ENCODE assay signal across 27 cellular contexts in genomic region chr7:49714182-49714581, GRCh38. TPM values are rescaled to one million over a fixed set of nuclear protein-coding genes. Genes with fewer than 3 reads are reported as not detected.
DNase-seq lines count a peak whose midpoint lies in the region; ATAC-seq, FAIRE-seq and TF ChIP-seq lines count a peak whose summit lies in the region.
"Had no signal": no experiment of that assay in that cellular context is flagged by ENCODE, and none has a peak within 500 bp of the region (broad histone marks: within the 10 kb centered on the region; RNA-seq: fewer than 3 reads in every experiment).

No MANE protein-coding gene starts in this region.

- H4K8ac ChIP-seq in IMR-90 (ENCODE audit: low read depth in 2 of 2, low read length in 2 of 2): no peak overlapping the region

- H2AFZ ChIP-seq in IMR-90 (replicated peaks; ENCODE audit: low read length, poor library complexity): peak overlapping the region; percentile 51
- H2AFZ ChIP-seq: GM23338, PC-9 had no signal

- intact Hi-C loops in IMR-90 (cut with micrococcal nuclease): no loop called here
- intact Hi-C loops in heart left ventricle (cut with DNase I): loop anchor here in 1 of 10 donors (10.0 kb wide), 1 partner anchor 61 kb away; the partner anchor contains the start of gene VWC2
- intact Hi-C loops in pancreas (cut with DNase I): no loop called here
- intact Hi-C loops in A673 (cut with micrococcal nuclease; ENCODE audit: unreplicated experiment): no loop called here

- dilution Hi-C loops in IMR-90 (cut with HindIII; ENCODE audit: low sequenced_read_pairs, unreplicated experiment): no loop called here

- H3K36me3 ChIP-seq in IMR-90 (ENCODE audit: control insufficient read depth, insufficient read depth, low read length): no peaks in the 10 kb centered on the region
- no peaks in the 10 kb centered on the region for H3K36me3 ChIP-seq in heart left ventricle
- no peaks in the 10 kb centered on the region for H3K36me3 ChIP-seq in pancreas
- no peaks in the 10 kb centered on the region for H3K36me3 ChIP-seq in A673 (ENCODE audit: insufficient read depth, low read length, poor library complexity, severe bottlenecking)
- H3K36me3 ChIP-seq: MG63 had no signal

- no peak overlapping the region for H4K5ac ChIP-seq in IMR-90 (ENCODE audit: low read depth, low read length)

- no peaks in the 10 kb centered on the region for H3K27me3 ChIP-seq in IMR-90 (ENCODE audit: control insufficient read depth, insufficient read depth, low read length)
- H3K27me3 ChIP-seq in heart left ventricle: no peaks in the 10 kb centered on the region
- no peaks in the 10 kb centered on the region for H3K27me3 ChIP-seq in pancreas
- H3K27me3 ChIP-seq in A673 (replicated peaks; ENCODE audit: insufficient read depth, low read depth, low read length, poor library complexity): no peaks in the 10 kb centered on the region
- H3K27me3 ChIP-seq: MG63 had no signal

- no peaks in the 10 kb centered on the region for H3K9me1 ChIP-seq in IMR-90 (ENCODE audit: insufficient read depth, low read length)

- H3K18ac ChIP-seq in IMR-90 (ENCODE audit: low read depth, low read length): no peak overlapping the region

- peaks cover 8% of the 10 kb centered on the region; the same call in 1 of the 2 replicates for H3K9me3 ChIP-seq in IMR-90 (ENCODE audit: control insufficient read depth, insufficient read depth, low read length)
- no peaks in the 10 kb centered on the region for H3K9me3 ChIP-seq in heart left ventricle
- H3K9me3 ChIP-seq in pancreas: no peaks in the 10 kb centered on the region
- H3K9me3 ChIP-seq in A673 (ENCODE audit: low read depth, low read length, poor library complexity, severe bottlenecking): peaks cover 19% of the 10 kb centered on the region
- H3K9me3 ChIP-seq: MG63 had no signal

- ATAC-seq in IMR-90 (ENCODE audit: low read depth): no peak
- peak; percentile 73 to 99 (median 92) for ATAC-seq in heart left ventricle
- peak; percentile 94 to 99 (median 97) for ATAC-seq in pancreas
- ATAC-seq: GM12878, GM23338 had no signal

- H3K4me2 ChIP-seq in IMR-90 (ENCODE audit: low read depth, low read length): no peak overlapping the region
- H3K4me2 ChIP-seq: GM23338, PC-9 had no signal

- no peak for TF ChIP-seq RAD21 in IMR-90 (IDR thresholded peaks at IDR 0.05; ENCODE audit: low read length)

- BruUV-seq in IMR-90 (replicated peaks; lab: Mats Ljungman, UMichigan): no TSS peak
- no TSS peak for BruUV-seq in A673 (replicated peaks; lab: Mats Ljungman, UMichigan)

- H3K56ac ChIP-seq in IMR-90 (ENCODE audit: extremely low read depth, insufficient read depth, low read length): no peak overlapping the region

- no peak overlapping the region for H3K4ac ChIP-seq in IMR-90 (ENCODE audit: low read depth, low read length)

- no peak overlapping the region for H3K14ac ChIP-seq in IMR-90 (replicated peaks; ENCODE audit: low read depth, low read length)

- in situ Hi-C loops in IMR-90 (cut with MboI; ENCODE audit: low sequenced_read_pairs): no loop called here

- DNase-seq in DMS53 (lab: John Stamatoyannopoulos, UW) (peak; percentile 5), DMS53 treated with DMSO at 0.1 percent for 48 hours (lab: John Stamatoyannopoulos, UW; ENCODE audit: unreplicated experiment) (no peak), IMR-90 (no peak), heart left ventricle (peak in 4 of 5 donors; percentile 31 to 78 (median 49)), pancreas (peak in 5 of 6 donors; percentile 44 to 88 (median 72)), A673 (ENCODE audit: low spot score) (no peak), NCI-H128 (lab: John Stamatoyannopoulos, UW; ENCODE audit: unreplicated experiment) (no peak)
- DNase-seq: 8988T, DMS79, EL, GDM1, H9, KG1, MG63, NCI-H1105 treated with DMSO at 0.1 percent for 48 hours, NCI-H2029, NCI-H2227 treated with DMSO at 0.1 percent for 48 hours, NCI-H510A, NCI-H69, PC-9, SHP77 had no signal

- H2AK9ac ChIP-seq in IMR-90 (replicated peaks; ENCODE audit: low read depth, low read length, poor library complexity): no peak overlapping the region

- H2BK120ac ChIP-seq in IMR-90 (ENCODE audit: low read depth, low read length): no peak overlapping the region

- CTCF ChIA-PET in IMR-90 (lab: Yijun Ruan, JAX) (no interaction called here), A673 (lab: Charles Lee) (no interaction called here)

- no peak overlapping the region for H2BK15ac ChIP-seq in IMR-90 (ENCODE audit: low read depth, low read length)

- no peak overlapping the region for H4K91ac ChIP-seq in IMR-90 (ENCODE audit: insufficient read depth, low read depth, low read length)

- H3K27ac ChIP-seq in IMR-90 (ENCODE audit: insufficient read depth, low read length) (no peak overlapping the region), heart left ventricle (peak overlapping the region in 1 of 12 donors; percentile 35), pancreas (no peak overlapping the region), A673 (ENCODE audit: low read depth, low read length, poor library complexity, severe bottlenecking) (no peak overlapping the region)
- H3K27ac ChIP-seq: PC-9 had no signal

- TF ChIP-seq CTCF in IMR-90 (conservative IDR thresholded peaks at IDR 0.05; ENCODE audit: low read depth, low read length) (no peak), heart left ventricle (IDR thresholded peaks at IDR 0.05) (no peak), pancreas (IDR thresholded peaks at IDR 0.05) (no peak), A673 (conservative IDR thresholded peaks at IDR 0.05; ENCODE audit: low read depth, low read length) (no peak)

- TF ChIP-seq POLR2A in IMR-90 (IDR thresholded peaks at IDR 0.05; ENCODE audit: low read depth, low read length): no peak
- no peak for TF ChIP-seq POLR2A in heart left ventricle (IDR thresholded peaks at IDR 0.05)

- H2BK5ac ChIP-seq in IMR-90 (ENCODE audit: low read depth, low read length, poor library complexity, severe bottlenecking): no peak overlapping the region

- no CpG with 5 or more reads among the region's 2 CpGs for WGBS in IMR-90 (ENCODE audit: extremely low coverage in 2 of 2, insufficient read length in 1 of 2), 2 experiments
- 15 to 40% (median 34%) methylated on average over 2 of the region's 2 CpGs for WGBS in heart left ventricle, 4 donors
- 10 to 15% methylated on average over 2 of the region's 2 CpGs for WGBS in pancreas, 2 donors

- H2BK20ac ChIP-seq in IMR-90 (ENCODE audit: low read depth, low read length): no peak overlapping the region

- no peak overlapping the region for H3K23ac ChIP-seq in IMR-90 (ENCODE audit: low read depth, low read length)

- H2AK5ac ChIP-seq in IMR-90 (ENCODE audit: low read depth, low read length): no peak overlapping the region

- POLR2A ChIA-PET in IMR-90 (lab: Charles Lee; ENCODE audit: unreplicated experiment): no interaction called here
- POLR2A ChIA-PET in A673 (lab: Charles Lee; ENCODE audit: low non-redundant PET): no interaction called here

- H3K4me1 ChIP-seq in IMR-90 (ENCODE audit: control insufficient read depth, insufficient read depth, low read length) (no peaks in the 10 kb centered on the region), heart left ventricle (peaks cover 0 to 5% (median 0%) of the 10 kb centered on the region in 12 donors), pancreas (peaks cover 0 to 13% (median 0%) of the 10 kb centered on the region in 3 donors), A673 (ENCODE audit: insufficient read depth, low read length, poor library complexity, severe bottlenecking) (no peaks in the 10 kb centered on the region)

- no peaks in the 10 kb centered on the region for H4K20me1 ChIP-seq in IMR-90 (ENCODE audit: insufficient read depth, low read length)

- H3K79me1 ChIP-seq in IMR-90 (ENCODE audit: low read depth in 1 of 2, low read length in 2 of 2): no peaks in the 10 kb centered on the region

- FAIRE-seq in pancreas (lab: Jason Lieb, UNC): no peak
- FAIRE-seq: GM12878, HTR-8/SVneo had no signal

- H3K4me3 ChIP-seq in IMR-90 (ENCODE audit: insufficient read depth, low read depth, low read length): no peak overlapping the region
- H3K4me3 ChIP-seq in heart left ventricle: peak overlapping the region in 2 of 12 donors; percentile 3 to 15
- no peak overlapping the region for H3K4me3 ChIP-seq in pancreas
- H3K4me3 ChIP-seq in A673 (ENCODE audit: low read depth, low read length, poor library complexity, severe bottlenecking): no peak overlapping the region
- H3K4me3 ChIP-seq: GM12878, GM23338, MG63, PC-9 had no signal

- no peak overlapping the region for H3K9ac ChIP-seq in IMR-90 (ENCODE audit: low read depth, low read length)

TF ChIP-seq in IMR-90, 13 proteins besides CTCF, POLR2A, EP300 and RAD21 (continues in another document):
- no peak for TF ChIP-seq MAFK (IDR thresholded peaks at IDR 0.05; ENCODE audit: low read depth, low read length)
- TF ChIP-seq RCOR1 (IDR thresholded peaks at IDR 0.05; ENCODE audit: insufficient replicate concordance, low read length): no peak
- TF ChIP-seq MAZ (IDR thresholded peaks at IDR 0.05; ENCODE audit: borderline replicate concordance, low read depth, low read length): no peak
- no peak for TF ChIP-seq ELK1 (IDR thresholded peaks at IDR 0.05; ENCODE audit: borderline replicate concordance, low read depth, low read length)
- no peak for TF ChIP-seq FOS (IDR thresholded peaks at IDR 0.05; ENCODE audit: low read depth, low read length)
- TF ChIP-seq SMC3 (IDR thresholded peaks at IDR 0.05; ENCODE audit: low read depth, low read length): no peak
- no peak for TF ChIP-seq RFX5 (IDR thresholded peaks at IDR 0.05; ENCODE audit: low read depth, low read length)
- no peak for TF ChIP-seq NFE2L2 (IDR thresholded peaks at IDR 0.05; ENCODE audit: low read depth, low read length)
- TF ChIP-seq CEBPB (IDR thresholded peaks at IDR 0.05; ENCODE audit: low read depth, low read length): no peak

RNA-seq across cellular contexts. Expression of gene VWC2, which starts 59.3 kb away (rescaled TPM):
- total RNA-seq in IMR-90 (2012; rRNA removed) (not detected in 2 replicates), heart left ventricle (10 to 100 TPM in 2 of 9 donors, 1 to 10 TPM in 7; 3.6 to 10.1 (median 6.8) TPM), pancreas (under 1 TPM in 3 of 6 donors, not detected in 3; under 0.01 to 0.04 (median 0.03) TPM), A673 (2021) (not detected in 2 replicates)
- polyA plus RNA-seq in IMR-90 (2012; rRNA removed) (not detected in 2 replicates), heart left ventricle (1 to 10 TPM; 2.3 to 4.2 TPM), pancreas (under 1 TPM in 1 of 2 donors, not detected in 1; 0.02 TPM)
- polyA plus RNA-seq in IMR-90 (2012; cell fraction: cytosol; rRNA removed): not detected in 2 replicates
- not detected in 2 replicates for polyA plus RNA-seq in IMR-90 (2012; cell fraction: nucleus; rRNA removed; ENCODE audit: low replicate concordance)
- total RNA-seq: PC-9, RPMI7951, SK-MEL-5 had no signal
- polyA plus RNA-seq: BJ had no signal

Comparison
In these comparisons a context has a peak if more than half of its experiments do, and no peak if none do; other contexts are left out.
1. DNase-seq: peak in DMS53 (single experiment), heart left ventricle (4 of 5) and pancreas (5 of 6); none in DMS53 treated with DMSO at 0.1 percent for 48 hours (single experiment), IMR-90 (single experiment), A673 (single experiment) and NCI-H128 (single experiment).